17 cellular contexts compared by ENCODE assay signal in genomic region chr1:99647460-99647859, GRCh38. TPM values are rescaled to one million over a fixed set of nuclear protein-coding genes. Genes with fewer than 3 reads are reported as not detected.
DNase-seq lines count a peak whose midpoint lies in the region; ATAC-seq and TF ChIP-seq lines count a peak whose summit lies in the region.
"Had no signal": no experiment of that assay in that cellular context is flagged by ENCODE, and none has a peak within 500 bp of the region (broad histone marks: within the 10 kb centered on the region; RNA-seq: fewer than 3 reads in every experiment).

No MANE protein-coding gene starts in this region.

- peak overlapping the region; percentile 84 for H3K4me2 ChIP-seq in skeletal muscle satellite cell (ENCODE audit: low read length)

- ATAC-seq in left lung (no peak), HG03457 (IDR thresholded peaks at IDR 0.05; ENCODE audit: unreplicated experiment) (no peak), GM19324 (IDR thresholded peaks at IDR 0.05; ENCODE audit: low FRiP score, unreplicated experiment) (no peak), GM21526 (IDR thresholded peaks at IDR 0.05; ENCODE audit: low FRiP score, unreplicated experiment) (no peak)
- ATAC-seq: GM12878 had no signal

- H3K4me1 ChIP-seq in left lung = peaks cover 3 to 6% of the 10 kb centered on the region in 2 donors
- H3K4me1 ChIP-seq in skeletal muscle satellite cell (ENCODE audit: control insufficient read depth, insufficient read depth, low read length) = peaks cover 20% of the 10 kb centered on the region
- H3K4me1 ChIP-seq: Caco-2 had no signal

- H3K36me3 ChIP-seq in left lung (no peaks in the 10 kb centered on the region), skeletal muscle satellite cell (ENCODE audit: insufficient read depth, low read length) (no peaks in the 10 kb centered on the region)
- H3K36me3 ChIP-seq: transverse colon had no signal

- H3K9me3 ChIP-seq in left lung (no peaks in the 10 kb centered on the region), skeletal muscle satellite cell (replicated peaks; ENCODE audit: low read length) (no peaks in the 10 kb centered on the region)
- H3K9me3 ChIP-seq: Caco-2, transverse colon had no signal

- peak overlapping the region; percentile 84 for H3K9ac ChIP-seq in skeletal muscle satellite cell (ENCODE audit: low read depth, low read length)

- peaks cover 50% of the 10 kb centered on the region for H3K4me1 Mint-ChIP-seq in chondrocyte (ENCODE audit: low read depth)

- H3K27ac ChIP-seq in left lung = peak overlapping the region; percentile 79 to 86
- H3K27ac ChIP-seq: HL-60 had no signal

- DNase-seq in NCI-H82 (lab: John Stamatoyannopoulos, UW) = peak; percentile 81
- no peak for DNase-seq in chondrocyte (ENCODE audit: low spot score)
- DNase-seq in left lung = no peak
- no peak for DNase-seq in NCI-H1092 (lab: John Stamatoyannopoulos, UW)
- DNase-seq: activated naive CD8-positive, alpha-beta T cell treated with anti-CD3 and anti-CD28 coated beads, Interleukin-2, amount 10 ng/mL, durations not matched to agents 7 days and 5 days; NCI-H1092 treated with DMSO at 0.1 percent for 48 hours; transverse colon had no signal

- TF ChIP-seq CTCF in chondrocyte (IDR thresholded peaks at IDR 0.05) (no peak), left lung (IDR thresholded peaks at IDR 0.05) (no peak)

- no peaks in the 10 kb centered on the region for H3K9me3 Mint-ChIP-seq in chondrocyte (ENCODE audit: low read depth)
- H3K9me3 Mint-ChIP-seq: activated naive CD8-positive, alpha-beta T cell treated with anti-CD3 and anti-CD28 coated beads, Interleukin-2, amount 10 ng/mL, durations not matched to agents 7 days and 5 days; endodermal cell had no signal

- intact Hi-C loops in left lung (cut with DNase I) = no loop called here

- H3K36me3 Mint-ChIP-seq in chondrocyte (ENCODE audit: low read depth) = peaks cover 1% of the 10 kb centered on the region
- H3K36me3 Mint-ChIP-seq: activated naive CD8-positive, alpha-beta T cell treated with anti-CD3 and anti-CD28 coated beads, Interleukin-2, amount 10 ng/mL, durations not matched to agents 7 days and 5 days had no signal

- H3K4me3 ChIP-seq in left lung = peak overlapping the region; percentile 12 to 28
- H3K4me3 ChIP-seq in skeletal muscle satellite cell (ENCODE audit: low read length) = peak overlapping the region; percentile 73
- H3K4me3 ChIP-seq: GM12878 had no signal

- H3K27me3 Mint-ChIP-seq in chondrocyte (ENCODE audit: low read depth) = no peaks in the 10 kb centered on the region

- peak overlapping the region; percentile 80 for H3K4me3 Mint-ChIP-seq in chondrocyte (ENCODE audit: unreplicated experiment)
- H3K4me3 Mint-ChIP-seq: activated naive CD8-positive, alpha-beta T cell treated with anti-CD3 and anti-CD28 coated beads, Interleukin-2, amount 10 ng/mL, durations not matched to agents 7 days and 5 days; endodermal cell had no signal

- H3K27me3 ChIP-seq in left lung (no peaks in the 10 kb centered on the region), skeletal muscle satellite cell (ENCODE audit: control insufficient read depth, insufficient read depth, low read length) (no peaks in the 10 kb centered on the region)

- H3K27ac Mint-ChIP-seq in chondrocyte (ENCODE audit: unreplicated experiment) = peak overlapping the region; percentile 81
- H3K27ac Mint-ChIP-seq: activated naive CD8-positive, alpha-beta T cell treated with anti-CD3 and anti-CD28 coated beads, Interleukin-2, amount 10 ng/mL, durations not matched to agents 7 days and 5 days; endodermal cell had no signal

RNA-seq across cellular contexts. Expression of gene PALMD, which starts 1.5 kb away (rescaled TPM):
- 6.2 to 16.5 TPM (median 6.9 TPM) in 3 replicates for total RNA-seq in chondrocyte
- 10 to 100 TPM; 14.3 to 22.5 TPM for total RNA-seq in left lung
- 2.0 and 3.7 TPM in 2 replicates for total RNA-seq in skeletal muscle satellite cell (2012; rRNA removed)
- total RNA-seq: activated CD8-positive, alpha-beta memory T cell treated with anti-CD3 and anti-CD28 coated beads for 36 hours; activated naive CD8-positive, alpha-beta T cell treated with anti-CD3 and anti-CD28 coated beads, Interleukin-2, amount 10 ng/mL, durations not matched to agents 7 days and 5 days; Caco-2; T-helper 1 cell treated with Interleukin-12 subunit alpha and Interleukin-12 subunit beta and Interleukin-4 antibody, amounts not matched to agents 30 ng/mL and 1 ng/mL, for 36 hours had no signal
